ENCODE assay signal across 26 cellular contexts in genomic region chr12:130115646-130116045, GRCh38. TPM values are rescaled to one million over a fixed set of nuclear protein-coding genes. Genes with fewer than 3 reads are reported as not detected.
DNase-seq lines count a peak whose midpoint lies in the region; FAIRE-seq and TF ChIP-seq lines count a peak whose summit lies in the region.
"Had no signal": no experiment of that assay in that cellular context is flagged by ENCODE, and none has a peak within 500 bp of the region (broad histone marks: within the 10 kb centered on the region; RNA-seq: fewer than 3 reads in every experiment).

No MANE protein-coding gene starts in this region.

- WGBS in neuronal stem cell (ENCODE audit: extremely low coverage in 2 of 2, insufficient read length in 2 of 2, insufficient replicate concordance in 1 of 2), 2 donors, result no CpG with 5 or more reads among the region's 8 CpGs

- no peak for DNase-seq in NT2/D1 (ENCODE audit: low read depth, low spot score)
- DNase-seq in kidney, result peak; percentile 41
- no peak for DNase-seq in neuronal stem cell (ENCODE audit: low spot score)
- DNase-seq in osteoblast (ENCODE audit: insufficient read length, low spot score, missing footprints), result no peak
- DNase-seq in stimulated activated CD4-positive, alpha-beta T cell treated with anti-CD3 and anti-CD28 coated beads, Interleukin-2, amount 100 ng/mL, for 48 hours, result no peak
- no peak for DNase-seq in MM.1S
- DNase-seq in posterior cingulate gyrus, result no peak
- DNase-seq: 8988T; ACHN; AML-193; BE2C; C1 segment of cervical spinal cord; Calu3; CD4-positive, alpha-beta memory T cell; COR-L47; DMS53; DMS79 treated with DMSO at 0.1 percent for 48 hours; GF-D8; GM23248; H7; HCEC 1CT had no signal

- H3K14ac ChIP-seq in neuronal stem cell (ENCODE audit: low read length), result peak overlapping the region; percentile 77

- no peaks in the 10 kb centered on the region for H3F3A ChIP-seq in MM.1S (ENCODE audit: insufficient read depth, low read length)

- peak overlapping the region; percentile 52 for H3K23ac ChIP-seq in neuronal stem cell (ENCODE audit: low read depth, low read length, poor library complexity)

- peak overlapping the region; percentile 19 for H2BK12ac ChIP-seq in neuronal stem cell (ENCODE audit: low read length)

- H2BK120ac ChIP-seq in neuronal stem cell (ENCODE audit: low read depth, low read length), result peak overlapping the region; percentile 42

- peak overlapping the region; percentile 83 for H3K18ac ChIP-seq in neuronal stem cell (ENCODE audit: low read length)

- H3K27ac ChIP-seq in kidney (ENCODE audit: low read depth in 2 of 2, low read length in 2 of 2), result no peak overlapping the region
- H3K27ac ChIP-seq in neuronal stem cell (replicated peaks; ENCODE audit: low read length), result no peak overlapping the region
- no peak overlapping the region for H3K27ac ChIP-seq in osteoblast (ENCODE audit: low read depth, low read length)
- no peak overlapping the region for H3K27ac ChIP-seq in MM.1S (ENCODE audit: low read length)
- H3K27ac ChIP-seq: A549, GM23248 had no signal

- peak overlapping the region; percentile 68 for H2AK5ac ChIP-seq in neuronal stem cell (ENCODE audit: low read depth, low read length)

- H2BK15ac ChIP-seq in neuronal stem cell (ENCODE audit: low read length), result peak overlapping the region; percentile 66

- H3K79me2 ChIP-seq in osteoblast (ENCODE audit: insufficient read depth, low read length) (no peaks in the 10 kb centered on the region), MM.1S (ENCODE audit: low read length) (no peaks in the 10 kb centered on the region)

- H3K4me1 ChIP-seq in NT2/D1 (ENCODE audit: insufficient read depth, insufficient read length) (peaks cover 15% of the 10 kb centered on the region), kidney (ENCODE audit: control insufficient read depth in 1 of 2, insufficient read depth in 1 of 2, low read depth in 1 of 2, low read length in 2 of 2) (no peaks in the 10 kb centered on the region), neuronal stem cell (ENCODE audit: control insufficient read depth in 2 of 2, insufficient read depth in 1 of 2, low read depth in 1 of 2, low read length in 2 of 2) (peaks cover 0 to 5% of the 10 kb centered on the region in 2 donors), osteoblast (ENCODE audit: insufficient read depth, low read length) (no peaks in the 10 kb centered on the region), MM.1S (ENCODE audit: low read length) (no peaks in the 10 kb centered on the region)
- H3K4me1 ChIP-seq: A549, BE2C had no signal

- intact Hi-C loops in kidney (cut with DNase I) (no loop called here), posterior cingulate gyrus (cut with DNase I) (no loop called here)

- no peak overlapping the region for H2AFZ ChIP-seq in neuronal stem cell (ENCODE audit: low read length)
- no peak overlapping the region for H2AFZ ChIP-seq in osteoblast (ENCODE audit: low read length)
- no peak overlapping the region for H2AFZ ChIP-seq in MM.1S (ENCODE audit: low read length)
- H2AFZ ChIP-seq: GM23248 had no signal

- H4K91ac ChIP-seq in neuronal stem cell (ENCODE audit: low read depth, low read length, poor library complexity), result no peak overlapping the region

- H3K4me3 ChIP-seq in NT2/D1 (ENCODE audit: insufficient read length, low read depth) (no peak overlapping the region), kidney (ENCODE audit: low read length in 2 of 2) (no peak overlapping the region), neuronal stem cell (ENCODE audit: low read length in 2 of 2) (no peak overlapping the region), osteoblast (ENCODE audit: insufficient read depth, low read length) (no peak overlapping the region), MM.1S (ENCODE audit: low read length) (no peak overlapping the region)
- H3K4me3 ChIP-seq: A549, GM23248 had no signal

- peaks cover 5% of the 10 kb centered on the region for H3K27me3 ChIP-seq in NT2/D1 (ENCODE audit: insufficient read depth, insufficient read length)
- peaks cover 0 to 5% (median 2%) of the 10 kb centered on the region in 3 experiments for H3K27me3 ChIP-seq in neuronal stem cell (ENCODE audit: control insufficient read depth in 3 of 3, insufficient read depth in 3 of 3, low read depth in 1 of 3, low read length in 3 of 3)
- no peaks in the 10 kb centered on the region for H3K27me3 ChIP-seq in osteoblast (ENCODE audit: insufficient read depth, low read length)
- no peaks in the 10 kb centered on the region for H3K27me3 ChIP-seq in MM.1S (replicated peaks; ENCODE audit: insufficient read depth, low read length)

- no peak for FAIRE-seq in kidney (lab: Jason Lieb, UNC)
- FAIRE-seq: A549, GM12891, GM18507, H1 had no signal

- TF ChIP-seq CTCF in kidney (IDR thresholded peaks at IDR 0.05; ENCODE audit: borderline replicate concordance, extremely low read depth, insufficient read depth), result no peak
- TF ChIP-seq CTCF in osteoblast (IDR thresholded peaks at IDR 0.05; ENCODE audit: extremely low read depth, low read depth, low read length), result no peak
- no peak for TF ChIP-seq CTCF in MM.1S (IDR thresholded peaks at IDR 0.05; ENCODE audit: low read length)

- H3K4ac ChIP-seq in neuronal stem cell (ENCODE audit: low read length), result no peak overlapping the region

- H3K9me2 ChIP-seq in MM.1S (replicated peaks; ENCODE audit: insufficient read depth, low read length), result no peaks in the 10 kb centered on the region

- H4K8ac ChIP-seq in neuronal stem cell (ENCODE audit: low read depth, low read length), result no peak overlapping the region

- H3K4me2 ChIP-seq in neuronal stem cell (ENCODE audit: insufficient read depth, low read length, poor library complexity, severe bottlenecking), result no peak overlapping the region
- no peak overlapping the region for H3K4me2 ChIP-seq in osteoblast (ENCODE audit: insufficient read depth, low read length)
- no peak overlapping the region for H3K4me2 ChIP-seq in MM.1S (ENCODE audit: low read depth, low read length)
- H3K4me2 ChIP-seq: A549 had no signal

- H2BK5ac ChIP-seq in neuronal stem cell (ENCODE audit: low read length), result no peak overlapping the region

- H3K79me1 ChIP-seq in neuronal stem cell (ENCODE audit: low read depth, low read length), result no peaks in the 10 kb centered on the region

- H3K9me3 ChIP-seq in NT2/D1 (ENCODE audit: insufficient read depth, low read length) (no peaks in the 10 kb centered on the region), kidney (ENCODE audit: control insufficient read depth in 1 of 2, low read length in 2 of 2) (no peaks in the 10 kb centered on the region), neuronal stem cell (replicated peaks in 1 of 2; ENCODE audit: control insufficient read depth in 2 of 2, insufficient read depth in 1 of 2, low read depth in 1 of 2, low read length in 2 of 2) (no peaks in the 10 kb centered on the region), osteoblast (ENCODE audit: low read depth, low read length) (no peaks in the 10 kb centered on the region), MM.1S (replicated peaks; ENCODE audit: insufficient read depth, low read length) (no peaks in the 10 kb centered on the region)
- H3K9me3 ChIP-seq: A549, BE2C had no signal

- no peaks in the 10 kb centered on the region for H3K36me3 ChIP-seq in NT2/D1 (ENCODE audit: insufficient read depth, insufficient read length, low read length)
- H3K36me3 ChIP-seq in kidney (ENCODE audit: control insufficient read depth in 1 of 2, insufficient read depth in 2 of 2, low read length in 2 of 2), result no peaks in the 10 kb centered on the region
- peaks cover 0 to 2% of the 10 kb centered on the region in 2 donors for H3K36me3 ChIP-seq in neuronal stem cell (replicated peaks in 1 of 2; ENCODE audit: control insufficient read depth in 2 of 2, insufficient read depth in 2 of 2, low read length in 2 of 2)
- H3K36me3 ChIP-seq in osteoblast (ENCODE audit: insufficient read depth, low read length), result no peaks in the 10 kb centered on the region
- H3K36me3 ChIP-seq in MM.1S (replicated peaks; ENCODE audit: insufficient read depth, low read length), result no peaks in the 10 kb centered on the region
- H3K36me3 ChIP-seq: BE2C had no signal

- H4K20me1 ChIP-seq in osteoblast (ENCODE audit: insufficient read depth, low read length) (no peaks in the 10 kb centered on the region), MM.1S (ENCODE audit: insufficient read depth, low read length) (no peaks in the 10 kb centered on the region)

- peak overlapping the region; percentile 42 for H3K9ac ChIP-seq in NT2/D1 (ENCODE audit: insufficient read length, low read depth)
- H3K9ac ChIP-seq in kidney (ENCODE audit: low read length in 2 of 2), result no peak overlapping the region
- H3K9ac ChIP-seq in neuronal stem cell (ENCODE audit: low read depth, low read length, poor library complexity), result no peak overlapping the region
- no peak overlapping the region for H3K9ac ChIP-seq in MM.1S (ENCODE audit: low read length)
- H3K9ac ChIP-seq: GM23248 had no signal

RNA-seq across cellular contexts. Expression of gene FZD10, which starts 46.6 kb away (rescaled TPM):
- total RNA-seq in kidney (0.57 TPM), osteoblast (not detected in 2 replicates)
- 0.11 TPM for polyA plus RNA-seq in kidney (ENCODE audit: insufficient read depth, low read depth, low replicate concordance)
- 0.38 TPM for polyA plus RNA-seq in neuronal stem cell (2013, experiment 1 of 2)
- polyA plus RNA-seq in neuronal stem cell (2013, experiment 2 of 2), result 0.36 TPM
- total RNA-seq: Calu3; CD4-positive, alpha-beta memory T cell; G401; GM23248 had no signal
- polyA plus RNA-seq: A549; CD4-positive, alpha-beta memory T cell; GM23248 had no signal
